Comparison of ENCODE assay signal across 17 cellular contexts in the genomic region with DNA sequence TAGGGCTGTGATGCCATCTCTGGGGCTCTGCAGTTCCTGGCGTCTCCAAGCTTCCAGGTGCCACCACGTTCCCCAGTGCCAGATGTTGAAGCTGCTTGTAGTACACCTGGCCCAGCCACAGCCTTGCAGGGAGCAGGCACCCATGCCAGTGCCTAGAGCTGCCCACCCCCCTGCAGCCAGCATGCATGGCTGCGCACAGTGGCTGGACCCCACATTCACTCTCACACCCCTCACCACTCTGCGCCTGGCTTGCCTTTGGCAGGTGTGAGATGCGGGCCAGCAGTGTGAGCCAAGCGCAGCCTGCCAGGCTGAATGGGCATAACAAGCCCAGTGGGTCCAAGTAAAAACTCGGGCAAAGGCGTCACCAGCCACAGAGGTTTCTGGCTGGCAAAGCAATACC.
A peak's percentile ranks its signal among the peaks of the same experiment; 100 is the strongest.
DNase-seq lines count a peak whose midpoint lies in the region; ATAC-seq, FAIRE-seq and TF ChIP-seq lines count a peak whose summit lies in the region.
"Had no signal": no experiment of that assay in that cellular context is flagged by ENCODE, and none has a peak within 500 bp of the region (broad histone marks: within the 10 kb centered on the region; RNA-seq: fewer than 3 reads in every experiment).

No MANE protein-coding gene starts in this region.

- POLR2A ChIA-PET in activated naive CD8-positive, alpha-beta T cell treated with anti-CD3 and anti-CD28 coated beads, Interleukin-2, amount 10 ng/mL, durations not matched to agents 7 days and 5 days (lab: Charles Lee) = no interaction called here

- no peak overlapping the region for H3K4me3 Mint-ChIP-seq in activated naive CD8-positive, alpha-beta T cell treated with anti-CD3 and anti-CD28 coated beads, Interleukin-2, amount 10 ng/mL, durations not matched to agents 7 days and 5 days
- H3K4me3 Mint-ChIP-seq in activated naive CD8-positive, alpha-beta T cell treated with anti-CD3 and anti-CD28 coated beads, Interleukin-2, amount 50 U/mL, for 24 hours = no peak overlapping the region
- H3K4me3 Mint-ChIP-seq: CD4-positive, alpha-beta T cell had no signal

- H3K27ac Mint-ChIP-seq in activated naive CD8-positive, alpha-beta T cell treated with anti-CD3 and anti-CD28 coated beads, Interleukin-2, amount 10 ng/mL, durations not matched to agents 7 days and 5 days = no peak overlapping the region
- H3K27ac Mint-ChIP-seq in activated naive CD8-positive, alpha-beta T cell treated with anti-CD3 and anti-CD28 coated beads, Interleukin-2, amount 50 U/mL, for 24 hours = no peak overlapping the region
- H3K27ac Mint-ChIP-seq: CD4-positive, alpha-beta T cell had no signal

- H3K36me3 Mint-ChIP-seq in activated naive CD8-positive, alpha-beta T cell treated with anti-CD3 and anti-CD28 coated beads, Interleukin-2, amount 10 ng/mL, durations not matched to agents 7 days and 5 days = peaks cover 17% of the 10 kb centered on the region
- H3K36me3 Mint-ChIP-seq in activated naive CD8-positive, alpha-beta T cell treated with anti-CD3 and anti-CD28 coated beads, Interleukin-2, amount 50 U/mL, for 24 hours (ENCODE audit: low read depth) = peaks cover 13% of the 10 kb centered on the region

- H3K4me1 ChIP-seq in kidney (ENCODE audit: control insufficient read depth in 1 of 2, insufficient read depth in 1 of 2, low read depth in 1 of 2, low read length in 2 of 2) = peaks cover 8 to 9% of the 10 kb centered on the region in 2 donors
- no peaks in the 10 kb centered on the region for H3K4me1 ChIP-seq in upper lobe of right lung
- H3K4me1 ChIP-seq: HAP-1 had no signal

- intact Hi-C loops in kidney (cut with DNase I) (no loop called here), upper lobe of right lung (cut with DNase I) (no loop called here)

- H3K9me3 Mint-ChIP-seq in activated naive CD8-positive, alpha-beta T cell treated with anti-CD3 and anti-CD28 coated beads, Interleukin-2, amount 10 ng/mL, durations not matched to agents 7 days and 5 days = no peaks in the 10 kb centered on the region
- H3K9me3 Mint-ChIP-seq in activated naive CD8-positive, alpha-beta T cell treated with anti-CD3 and anti-CD28 coated beads, Interleukin-2, amount 50 U/mL, for 24 hours = no peaks in the 10 kb centered on the region
- H3K9me3 Mint-ChIP-seq: CD4-positive, alpha-beta T cell had no signal

- no peaks in the 10 kb centered on the region for H3K27me3 ChIP-seq in upper lobe of right lung

- no peak for TF ChIP-seq CTCF in kidney (IDR thresholded peaks at IDR 0.05; ENCODE audit: borderline replicate concordance, extremely low read depth, insufficient read depth)
- TF ChIP-seq CTCF in omental fat pad (IDR thresholded peaks at IDR 0.05) = no peak
- TF ChIP-seq CTCF in upper lobe of right lung (IDR thresholded peaks at IDR 0.05) = no peak

- H3K9ac ChIP-seq in kidney (ENCODE audit: low read length in 2 of 2) = no peak overlapping the region
- H3K9ac ChIP-seq: BLaER1 treated with 17β-estradiol and CSF1 and Interleukin-3, amounts not matched to agents 10 nM and 100 nM had no signal

- ATAC-seq in activated naive CD8-positive, alpha-beta T cell treated with anti-CD3 and anti-CD28 coated beads, Interleukin-2, amount 10 ng/mL, durations not matched to agents 7 days and 5 days (ENCODE audit: low read depth) = no peak
- no peak for ATAC-seq in activated naive CD8-positive, alpha-beta T cell treated with anti-CD3 and anti-CD28 coated beads, Interleukin-2, amount 50 U/mL, for 24 hours
- ATAC-seq in omental fat pad (ENCODE audit: low FRiP score) (no peak), upper lobe of right lung (no peak)
- ATAC-seq: GM12878 had no signal

- H3K36me3 ChIP-seq in kidney (ENCODE audit: control insufficient read depth in 1 of 2, insufficient read depth in 2 of 2, low read length in 2 of 2) (peaks cover 0 to 11% of the 10 kb centered on the region in 2 donors), upper lobe of right lung (peaks cover 22% of the 10 kb centered on the region)

- no peak for FAIRE-seq in kidney (lab: Jason Lieb, UNC)
- FAIRE-seq: GM12878, GM18507, H1 had no signal

- DNase-seq in activated naive CD8-positive, alpha-beta T cell treated with anti-CD3 and anti-CD28 coated beads, Interleukin-2, amount 10 ng/mL, durations not matched to agents 7 days and 5 days = peak; percentile 14
- DNase-seq in activated naive CD8-positive, alpha-beta T cell treated with anti-CD3 and anti-CD28 coated beads, Interleukin-2, amount 50 U/mL, for 24 hours = no peak
- peak; percentile 35 for DNase-seq in kidney
- DNase-seq in omental fat pad (ENCODE audit: low spot score) = peak; percentile 11
- peak; percentile 52 for DNase-seq in upper lobe of right lung
- no peak for DNase-seq in stimulated activated CD4-positive, alpha-beta T cell treated with anti-CD3 and anti-CD28 coated beads, Interleukin-2, amount 100 ng/mL, for 48 hours
- DNase-seq in HuH-7 (ENCODE audit: low spot score) = no peak
- DNase-seq in NCI-H2107 treated with DMSO at 0.1 percent for 48 hours (lab: John Stamatoyannopoulos, UW; ENCODE audit: unreplicated experiment) = no peak
- DNase-seq: ACHN; Calu3; CD4-positive, alpha-beta T cell; DMS 273 treated with DMSO at 0.1 percent for 48 hours had no signal

- no peaks in the 10 kb centered on the region for H3K27me3 Mint-ChIP-seq in activated naive CD8-positive, alpha-beta T cell treated with anti-CD3 and anti-CD28 coated beads, Interleukin-2, amount 10 ng/mL, durations not matched to agents 7 days and 5 days
- H3K27me3 Mint-ChIP-seq in activated naive CD8-positive, alpha-beta T cell treated with anti-CD3 and anti-CD28 coated beads, Interleukin-2, amount 50 U/mL, for 24 hours = no peaks in the 10 kb centered on the region
- H3K27me3 Mint-ChIP-seq: CD4-positive, alpha-beta T cell had no signal

- H3K9me3 ChIP-seq in kidney (ENCODE audit: control insufficient read depth in 1 of 2, low read length in 2 of 2) (no peaks in the 10 kb centered on the region), upper lobe of right lung (no peaks in the 10 kb centered on the region)
- H3K9me3 ChIP-seq: HAP-1 had no signal

- H3K4me3 ChIP-seq in kidney (ENCODE audit: low read length in 2 of 2) (no peak overlapping the region), upper lobe of right lung (no peak overlapping the region)
- H3K4me3 ChIP-seq: GM12878, HAP-1 had no signal

- H3K27ac ChIP-seq in kidney (ENCODE audit: low read depth in 2 of 2, low read length in 2 of 2) (no peak overlapping the region), upper lobe of right lung (no peak overlapping the region)
- H3K27ac ChIP-seq: BLaER1 treated with 17β-estradiol and CSF1 and Interleukin-3, amounts not matched to agents 10 nM and 100 nM had no signal

- no peaks in the 10 kb centered on the region for H3K4me1 Mint-ChIP-seq in activated naive CD8-positive, alpha-beta T cell treated with anti-CD3 and anti-CD28 coated beads, Interleukin-2, amount 10 ng/mL, durations not matched to agents 7 days and 5 days
- H3K4me1 Mint-ChIP-seq in activated naive CD8-positive, alpha-beta T cell treated with anti-CD3 and anti-CD28 coated beads, Interleukin-2, amount 50 U/mL, for 24 hours = peaks cover 7% of the 10 kb centered on the region

Comparison
In these comparisons a context has a peak if more than half of its experiments do, and no peak if none do; other contexts are left out.
1. DNase-seq: peak in activated naive CD8-positive, alpha-beta T cell treated with anti-CD3 and anti-CD28 coated beads, Interleukin-2, amount 10 ng/mL, durations not matched to agents 7 days and 5 days (single experiment), kidney (single experiment), omental fat pad (single experiment) and upper lobe of right lung (single experiment); none in activated naive CD8-positive, alpha-beta T cell treated with anti-CD3 and anti-CD28 coated beads, Interleukin-2, amount 50 U/mL, for 24 hours (single experiment), stimulated activated CD4-positive, alpha-beta T cell treated with anti-CD3 and anti-CD28 coated beads, Interleukin-2, amount 100 ng/mL, for 48 hours (0 of 2), HuH-7 (single experiment) and NCI-H2107 treated with DMSO at 0.1 percent for 48 hours (single experiment).